In the genomic region with DNA sequence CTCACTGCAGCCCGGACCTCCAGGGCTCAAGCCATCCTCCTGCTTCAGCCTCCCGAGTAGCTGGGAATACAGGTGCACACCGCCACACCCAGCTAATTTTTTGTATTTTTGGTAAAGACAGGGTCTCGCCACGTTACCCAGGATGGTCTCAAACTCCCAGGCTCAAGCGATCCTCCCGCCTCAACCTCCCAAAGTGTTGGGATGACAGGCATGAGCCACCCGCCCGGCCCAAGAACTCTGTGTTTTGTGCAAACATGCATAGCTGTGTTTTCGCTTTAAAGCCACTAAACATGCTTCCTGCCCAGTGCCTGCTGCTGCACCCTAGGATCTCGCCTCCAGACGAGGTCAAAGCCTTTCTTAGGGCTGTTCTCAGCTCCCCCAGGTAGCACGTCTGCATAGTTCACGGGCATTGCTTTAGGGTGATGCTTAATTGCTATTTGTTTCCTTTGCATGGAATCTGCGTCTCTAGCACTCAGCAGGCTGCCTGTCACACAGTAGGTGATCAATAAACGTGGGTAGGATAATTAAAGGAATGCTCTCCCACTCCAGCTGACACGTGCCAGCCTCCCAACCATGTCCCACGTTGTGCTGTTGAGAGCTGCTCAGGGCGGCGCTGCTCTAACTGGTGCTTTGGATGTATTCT, we compare ENCODE assay signal across 13 cellular contexts. TPM values are rescaled to one million over a fixed set of nuclear protein-coding genes. Genes with fewer than 3 reads are reported as not detected.
DNase-seq lines count a peak whose midpoint lies in the region; ATAC-seq lines count a peak whose summit lies in the region.
"Had no signal": no experiment of that assay in that cellular context is flagged by ENCODE, and none has a peak within 500 bp of the region (broad histone marks: within the 10 kb centered on the region; RNA-seq: fewer than 3 reads in every experiment).

No MANE protein-coding gene starts in this region.

- no peak overlapping the region for H4K8ac ChIP-seq in mesenchymal stem cell (ENCODE audit: low read length)

- no peak overlapping the region for H3K4me3 Mint-ChIP-seq in dendritic cell treated with granulocyte-macrophage colony-stimulating factor and Interleukin-4, amounts not matched to agents 40 ng/mL and 50 ng/mL, for 4 days
- H3K4me3 Mint-ChIP-seq: natural killer cell had no signal

- H3K9me3 ChIP-seq in HUES6 (ENCODE audit: control insufficient read depth, insufficient read depth, low read depth, low read length) (no peaks in the 10 kb centered on the region), mesenchymal stem cell (ENCODE audit: control insufficient read depth, low read length) (no peaks in the 10 kb centered on the region), subcutaneous abdominal adipose tissue (ENCODE audit: control insufficient read depth in 5 of 5, low read length in 5 of 5) (no peaks in the 10 kb centered on the region)
- H3K9me3 ChIP-seq: body of pancreas had no signal

- no peak overlapping the region for H3K14ac ChIP-seq in mesenchymal stem cell (ENCODE audit: low read length in 2 of 2)

- H3K27ac ChIP-seq in HUES6 (ENCODE audit: low read depth, low read length): no peak overlapping the region
- no peak overlapping the region for H3K27ac ChIP-seq in mesenchymal stem cell (ENCODE audit: low read length, poor library complexity, severe bottlenecking)
- no peak overlapping the region for H3K27ac ChIP-seq in subcutaneous abdominal adipose tissue (ENCODE audit: low read depth, low read length)
- H3K27ac ChIP-seq: body of pancreas, SK-N-MC had no signal

- H3K4me3 ChIP-seq in HUES6 (ENCODE audit: low read depth, low read length): peak overlapping the region; percentile 43
- H3K4me3 ChIP-seq in mesenchymal stem cell (ENCODE audit: insufficient read depth in 1 of 2, low read depth in 1 of 2, low read length in 2 of 2): peak overlapping the region in 1 of 2 experiments; percentile 69
- H3K4me3 ChIP-seq in subcutaneous abdominal adipose tissue (ENCODE audit: low read depth in 1 of 5, low read length in 5 of 5): peak overlapping the region in 3 of 5 donors; percentile 43 to 63 (median 62)
- H3K4me3 ChIP-seq: body of pancreas, SK-N-MC had no signal

- no peak overlapping the region for H4K91ac ChIP-seq in mesenchymal stem cell (ENCODE audit: low read length)

- peak overlapping the region; percentile 2 for H3K27ac Mint-ChIP-seq in dendritic cell treated with granulocyte-macrophage colony-stimulating factor and Interleukin-4, amounts not matched to agents 40 ng/mL and 50 ng/mL, for 4 days
- H3K27ac Mint-ChIP-seq: natural killer cell had no signal

- no peaks in the 10 kb centered on the region for H3K9me3 Mint-ChIP-seq in dendritic cell treated with granulocyte-macrophage colony-stimulating factor and Interleukin-4, amounts not matched to agents 40 ng/mL and 50 ng/mL, for 4 days
- H3K9me3 Mint-ChIP-seq: natural killer cell had no signal

- H3K4me1 Mint-ChIP-seq in dendritic cell treated with granulocyte-macrophage colony-stimulating factor and Interleukin-4, amounts not matched to agents 40 ng/mL and 50 ng/mL, for 4 days (ENCODE audit: low read depth): peaks cover 22% of the 10 kb centered on the region
- H3K4me1 Mint-ChIP-seq: natural killer cell had no signal

- H3K36me3 ChIP-seq in HUES6 (ENCODE audit: control insufficient read depth, insufficient read depth, low read length) (no peaks in the 10 kb centered on the region), mesenchymal stem cell (ENCODE audit: control insufficient read depth in 1 of 2, insufficient read depth in 2 of 2, low read depth in 1 of 2, low read length in 2 of 2) (no peaks in the 10 kb centered on the region), subcutaneous abdominal adipose tissue (ENCODE audit: control insufficient read depth in 5 of 5, insufficient read depth in 5 of 5, low read length in 5 of 5) (no peaks in the 10 kb centered on the region)

- H3K9ac ChIP-seq in HUES6 (ENCODE audit: low read length) (no peak overlapping the region), mesenchymal stem cell (ENCODE audit: low read length) (peak overlapping the region; percentile 77), subcutaneous abdominal adipose tissue (ENCODE audit: low read length in 5 of 5) (peak overlapping the region in 1 of 5 donors; percentile 77)

- no peak overlapping the region for H2BK12ac ChIP-seq in mesenchymal stem cell (ENCODE audit: low read length in 2 of 2)

- H3K4me1 ChIP-seq in HUES6 (ENCODE audit: control insufficient read depth, insufficient read depth, low read length): peaks cover 7% of the 10 kb centered on the region
- H3K4me1 ChIP-seq in mesenchymal stem cell (ENCODE audit: control insufficient read depth, insufficient read depth, low read depth, low read length): peaks cover 8% of the 10 kb centered on the region
- peaks cover 7 to 19% (median 14%) of the 10 kb centered on the region in 5 donors for H3K4me1 ChIP-seq in subcutaneous abdominal adipose tissue (ENCODE audit: control insufficient read depth in 5 of 5, insufficient read depth in 5 of 5, low read length in 5 of 5)

- H3K79me1 ChIP-seq in mesenchymal stem cell (replicated peaks; ENCODE audit: low read length, poor library complexity, severe bottlenecking): no peaks in the 10 kb centered on the region

- H3K4ac ChIP-seq in mesenchymal stem cell (ENCODE audit: low read depth in 1 of 2, low read length in 2 of 2): no peak overlapping the region

- no peak overlapping the region for H2BK5ac ChIP-seq in mesenchymal stem cell (ENCODE audit: low read depth, low read length, poor library complexity, severe bottlenecking)

- H3K27me3 Mint-ChIP-seq in dendritic cell treated with granulocyte-macrophage colony-stimulating factor and Interleukin-4, amounts not matched to agents 40 ng/mL and 50 ng/mL, for 4 days: peaks cover 12% of the 10 kb centered on the region

- H3K27me3 ChIP-seq in HUES6 (ENCODE audit: control insufficient read depth, insufficient read depth, low read length) (peaks cover 53% of the 10 kb centered on the region), mesenchymal stem cell (ENCODE audit: control insufficient read depth in 1 of 2, insufficient read depth in 1 of 2, low read length in 2 of 2) (peaks cover 0 to 3% of the 10 kb centered on the region in 2 experiments), subcutaneous abdominal adipose tissue (ENCODE audit: control insufficient read depth in 5 of 5, insufficient read depth in 4 of 5, low read length in 5 of 5) (peaks cover 0 to 2% (median 0%) of the 10 kb centered on the region in 5 donors)
- H3K27me3 ChIP-seq: body of pancreas had no signal

- H3K36me3 Mint-ChIP-seq in dendritic cell treated with granulocyte-macrophage colony-stimulating factor and Interleukin-4, amounts not matched to agents 40 ng/mL and 50 ng/mL, for 4 days (ENCODE audit: low read depth): no peaks in the 10 kb centered on the region
- H3K36me3 Mint-ChIP-seq: natural killer cell had no signal

- no peak overlapping the region for H2BK15ac ChIP-seq in mesenchymal stem cell (ENCODE audit: low read depth, poor library complexity, severe bottlenecking)

- H2AK5ac ChIP-seq in mesenchymal stem cell (ENCODE audit: low read length, severe bottlenecking): no peak overlapping the region

- DNase-seq in mesenchymal stem cell (no peak), left colon (no peak)
- no peak for DNase-seq in stimulated activated CD8-positive, alpha-beta memory T cell treated with anti-CD3 and anti-CD28 coated beads, Interleukin-4, amount 100 ng/mL, for 48 hours
- no peak for DNase-seq in stimulated activated CD4-positive, alpha-beta T cell treated with anti-CD3 and anti-CD28 coated beads, Interleukin-4, amount 100 ng/mL, for 4 hours
- DNase-seq: activated CD4-positive, alpha-beta T cell treated with anti-CD3 and anti-CD28 coated beads for 1 hour; activated T-cell treated with anti-CD3 and anti-CD28 coated beads, Interleukin-2, amount 50 U/mL, for 48 hours; natural killer cell had no signal

- no peak overlapping the region for H3K18ac ChIP-seq in mesenchymal stem cell (ENCODE audit: low read depth in 1 of 2, low read length in 2 of 2)

- H2AFZ ChIP-seq in mesenchymal stem cell (ENCODE audit: low read depth, low read length): no peak overlapping the region

- 84% methylated on average over 20 of the region's 20 CpGs for WGBS in mesenchymal stem cell

- intact Hi-C loops in dendritic cell treated with granulocyte-macrophage colony-stimulating factor and Interleukin-4, amounts not matched to agents 40 ng/mL and 50 ng/mL, for 4 days (cut with micrococcal nuclease): loop anchor here (1.0 kb wide), 1 partner anchor 20 kb away; no protein-coding TSS in a partner anchor
- intact Hi-C loops in left colon (cut with DNase I, micrococcal nuclease): no loop called here

- H2BK120ac ChIP-seq in mesenchymal stem cell (ENCODE audit: low read depth, low read length): no peak overlapping the region

- no peak for ATAC-seq in GM19328 (IDR thresholded peaks at IDR 0.05; ENCODE audit: unreplicated experiment)
- no peak for ATAC-seq in left colon
- ATAC-seq: natural killer cell had no signal

- H3K4me2 ChIP-seq in mesenchymal stem cell (ENCODE audit: low read length, poor library complexity, severe bottlenecking): no peak overlapping the region

- H3K23ac ChIP-seq in mesenchymal stem cell (ENCODE audit: low read length in 2 of 2): no peak overlapping the region

RNA-seq across cellular contexts. Expression of gene FOXK1, which starts 51.0 kb away (rescaled TPM):
- 12.9 TPM for polyA plus RNA-seq in mesenchymal stem cell (2013, experiment 1 of 2)
- polyA plus RNA-seq in mesenchymal stem cell (2013, experiment 2 of 2): 12.3 TPM
- 10 to 100 TPM; 19.9 to 28.3 TPM for total RNA-seq in left colon
